ENCODE assay signal across 11 cellular contexts in the genomic region with DNA sequence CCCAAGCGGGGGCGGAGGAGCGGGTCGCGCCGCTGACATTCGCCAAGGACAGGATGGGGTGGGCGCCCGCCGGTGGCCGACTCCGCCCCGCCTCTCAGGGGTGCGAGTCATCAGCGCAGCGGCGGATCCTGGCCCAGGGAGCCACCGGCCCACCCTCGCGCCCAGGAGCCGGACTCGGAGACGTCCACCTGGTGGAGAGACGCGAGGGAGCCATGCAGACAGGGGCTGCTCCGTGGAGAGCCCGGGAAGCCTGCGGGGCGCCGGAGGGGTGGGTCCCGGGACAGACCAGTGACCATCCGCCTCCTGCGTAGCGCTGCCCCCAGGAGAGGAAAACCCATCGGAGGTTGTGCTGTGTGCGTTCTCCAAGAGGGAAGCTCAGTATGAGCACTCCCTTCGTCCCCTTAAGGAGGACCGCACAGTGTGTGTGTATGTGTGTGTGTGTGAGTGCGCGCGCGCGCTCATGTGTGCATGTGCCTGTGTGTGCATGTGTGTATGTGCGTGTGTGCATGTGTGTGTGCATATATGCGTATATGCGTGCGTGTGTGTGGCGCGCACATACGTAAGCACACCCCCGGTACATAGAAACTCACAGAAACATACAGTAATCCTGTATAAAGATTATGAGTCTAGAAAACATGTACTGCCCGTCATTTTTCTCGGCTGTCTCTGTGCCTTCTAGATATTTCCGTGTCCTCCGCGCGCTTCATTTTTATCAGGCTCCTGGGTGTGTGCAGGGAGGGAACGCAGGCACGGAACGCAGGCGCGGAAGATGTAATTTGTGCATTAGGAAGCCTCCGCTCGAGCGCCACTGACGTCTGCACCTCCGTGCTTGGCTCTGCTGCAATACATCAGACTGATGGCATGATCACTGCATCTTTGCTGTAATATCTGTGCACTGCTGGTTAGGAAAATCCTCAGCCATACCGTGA.
DNase-seq lines count a peak whose midpoint lies in the region; ATAC-seq lines count a peak whose summit lies in the region.
"Had no signal": no experiment of that assay in that cellular context is flagged by ENCODE, and none has a peak within 500 bp of the region (broad histone marks: within the 10 kb centered on the region; RNA-seq: fewer than 3 reads in every experiment).

No MANE protein-coding gene starts in this region.

- no peaks in the 10 kb centered on the region for H3K9me3 ChIP-seq in KOPT-K1 (ENCODE audit: insufficient read depth, low read length, poor library complexity, severe bottlenecking)

- H3K36me3 Mint-ChIP-seq in activated T-helper 1 cell treated with anti-CD3 and anti-CD28 coated beads, Interleukin-12 subunit alpha, Interleukin-12 subunit beta, Interleukin-2, Interleukin-4 antibody, amounts not matched to agents 30 ng/mL and 10 ng/mL and 1 ng/mL, durations not matched to agents 14 hours and 24 hours and 36 hours (ENCODE audit: low read depth), result no peaks in the 10 kb centered on the region

- peaks cover 47% of the 10 kb centered on the region for H3K27me3 Mint-ChIP-seq in activated T-helper 1 cell treated with anti-CD3 and anti-CD28 coated beads, Interleukin-12 subunit alpha, Interleukin-12 subunit beta, Interleukin-2, Interleukin-4 antibody, amounts not matched to agents 30 ng/mL and 10 ng/mL and 1 ng/mL, durations not matched to agents 14 hours and 24 hours and 36 hours (ENCODE audit: insufficient read depth)

- H3K9me3 Mint-ChIP-seq in activated T-helper 1 cell treated with anti-CD3 and anti-CD28 coated beads, Interleukin-12 subunit alpha, Interleukin-12 subunit beta, Interleukin-2, Interleukin-4 antibody, amounts not matched to agents 30 ng/mL and 10 ng/mL and 1 ng/mL, durations not matched to agents 14 hours and 24 hours and 36 hours, result no peaks in the 10 kb centered on the region
- H3K9me3 Mint-ChIP-seq: memory B cell had no signal

- no peak overlapping the region for H3K4me3 Mint-ChIP-seq in activated T-helper 1 cell treated with anti-CD3 and anti-CD28 coated beads, Interleukin-12 subunit alpha, Interleukin-12 subunit beta, Interleukin-2, Interleukin-4 antibody, amounts not matched to agents 30 ng/mL and 10 ng/mL and 1 ng/mL, durations not matched to agents 14 hours and 24 hours and 36 hours
- H3K4me3 Mint-ChIP-seq: memory B cell had no signal

- DNase-seq in brain pericyte (ENCODE audit: low read depth, low spot score) (peak; percentile 45), iris pigment epithelial cell (ENCODE audit: low read depth) (peak; percentile 69), HUDEP-2 (lab: John Stamatoyannopoulos, UW; ENCODE audit: unreplicated experiment in 76 of 76) (no peak)
- DNase-seq in stimulated activated naive CD8-positive, alpha-beta T cell treated with anti-CD3 and anti-CD28 coated beads, Interleukin-15, Interleukin-2, amounts not matched to agents 100 U/mL and 50 U/mL, for 24 hours, result no peak
- no peak for DNase-seq in effector CD4-positive, alpha-beta T cell
- DNase-seq in activated T-helper 1 cell treated with anti-CD3 and anti-CD28 coated beads, Interleukin-12 subunit alpha, Interleukin-12 subunit beta, Interleukin-2, Interleukin-4 antibody, amounts not matched to agents 30 ng/mL and 10 ng/mL and 1 ng/mL, durations not matched to agents 14 hours and 24 hours and 36 hours (ENCODE audit: low spot score), result no peak
- DNase-seq: activated CD8-positive, alpha-beta memory T cell treated with anti-CD3 and anti-CD28 coated beads, Interleukin-2, amount 50 U/mL, for 48 hours; NCI-H1436 had no signal

- no peaks in the 10 kb centered on the region for H3K36me3 ChIP-seq in KOPT-K1 (ENCODE audit: insufficient read depth, low read length)

- H3K4me1 Mint-ChIP-seq in activated T-helper 1 cell treated with anti-CD3 and anti-CD28 coated beads, Interleukin-12 subunit alpha, Interleukin-12 subunit beta, Interleukin-2, Interleukin-4 antibody, amounts not matched to agents 30 ng/mL and 10 ng/mL and 1 ng/mL, durations not matched to agents 14 hours and 24 hours and 36 hours (ENCODE audit: low read depth), result no peaks in the 10 kb centered on the region
- H3K4me1 Mint-ChIP-seq: memory B cell had no signal

- H3K27ac ChIP-seq in KOPT-K1 (ENCODE audit: low read depth, low read length, poor library complexity, severe bottlenecking), result peak overlapping the region; percentile 33

- intact Hi-C loops in activated T-helper 1 cell treated with anti-CD3 and anti-CD28 coated beads, Interleukin-12 subunit alpha, Interleukin-12 subunit beta, Interleukin-2, Interleukin-4 antibody, amounts not matched to agents 30 ng/mL and 10 ng/mL and 1 ng/mL, durations not matched to agents 14 hours and 24 hours and 36 hours (cut with micrococcal nuclease), result loop anchor here (5.0 kb wide), 1 partner anchor 159 kb away; a partner anchor contains a TSS

- no peak overlapping the region for H3K27ac Mint-ChIP-seq in activated T-helper 1 cell treated with anti-CD3 and anti-CD28 coated beads, Interleukin-12 subunit alpha, Interleukin-12 subunit beta, Interleukin-2, Interleukin-4 antibody, amounts not matched to agents 30 ng/mL and 10 ng/mL and 1 ng/mL, durations not matched to agents 14 hours and 24 hours and 36 hours
- H3K27ac Mint-ChIP-seq: memory B cell had no signal

- ATAC-seq in stimulated activated naive CD8-positive, alpha-beta T cell treated with anti-CD3 and anti-CD28 coated beads, Interleukin-15, Interleukin-2, amounts not matched to agents 100 U/mL and 50 U/mL, for 24 hours, result peak; percentile 33
- ATAC-seq in HG03108 (IDR thresholded peaks at IDR 0.05; ENCODE audit: unreplicated experiment), result no peak

Comparison
In these comparisons a context has a peak if more than half of its experiments do, and no peak if none do; other contexts are left out.
1. DNase-seq: peak in brain pericyte (single experiment) and iris pigment epithelial cell (single experiment); none in stimulated activated naive CD8-positive, alpha-beta T cell treated with anti-CD3 and anti-CD28 coated beads, Interleukin-15, Interleukin-2, amounts not matched to agents 100 U/mL and 50 U/mL, for 24 hours (single experiment), effector CD4-positive, alpha-beta T cell (single experiment), HUDEP-2 (0 of 76) and activated T-helper 1 cell treated with anti-CD3 and anti-CD28 coated beads, Interleukin-12 subunit alpha, Interleukin-12 subunit beta, Interleukin-2, Interleukin-4 antibody, amounts not matched to agents 30 ng/mL and 10 ng/mL and 1 ng/mL, durations not matched to agents 14 hours and 24 hours and 36 hours (single experiment).